In the genomic region with DNA sequence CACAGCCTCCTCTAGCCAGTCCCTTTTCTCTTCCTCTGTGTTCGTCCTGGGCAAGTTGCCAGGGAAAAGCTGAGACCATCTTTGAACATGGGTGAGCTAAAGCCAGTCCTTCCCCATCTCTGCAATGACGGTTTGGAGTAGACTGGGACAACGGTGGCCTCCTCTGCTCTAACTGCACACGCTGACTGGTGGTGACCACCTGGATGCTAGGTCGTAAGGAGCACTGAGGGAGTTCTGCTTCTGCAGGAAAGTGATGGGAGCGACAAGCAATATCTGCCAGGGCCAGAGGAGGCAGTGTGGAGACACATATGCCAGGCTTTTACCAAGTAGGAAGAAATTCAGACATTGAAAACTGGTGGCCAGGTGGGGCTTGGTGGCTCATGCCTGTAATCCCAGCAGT, we compare ENCODE assay signal across 8 cellular contexts.
A peak's percentile ranks its signal among the peaks of the same experiment; 100 is the strongest.
DNase-seq lines count a peak whose midpoint lies in the region; ATAC-seq lines count a peak whose summit lies in the region.

No MANE protein-coding gene starts in this region.

- H3K4me3 Mint-ChIP-seq in T-helper 2 cell treated with Interferon-gamma antibody and Interleukin-4, amounts not matched to agents 5 μg/mL and 100 μg/mL, for 36 hours, result no peak overlapping the region

- peak; percentile 43 for ATAC-seq in HG03354 (IDR thresholded peaks at IDR 0.05; ENCODE audit: poor library complexity, severe bottlenecking, unreplicated experiment)
- peak; percentile 62 for ATAC-seq in esophagus mucosa

- DNase-seq in NCI-H1092 treated with DMSO at 0.1 percent for 48 hours (lab: John Stamatoyannopoulos, UW) (peak; percentile 23), NCI-H1092 (lab: John Stamatoyannopoulos, UW) (no peak), SW480 (ENCODE audit: low spot score) (peak; percentile 47), nucleus accumbens (lab: John Stamatoyannopoulos, UW) (peak in 46 of 56 donors; percentile 11 to 77 (median 41)), middle frontal gyrus (ENCODE audit: extremely low spot score, low spot score) (no peak)
- DNase-seq in T-helper 2 cell treated with Interferon-gamma antibody and Interleukin-4, amounts not matched to agents 5 μg/mL and 100 μg/mL, for 36 hours (ENCODE audit: low spot score), result no peak

- H3K27me3 Mint-ChIP-seq in T-helper 2 cell treated with Interferon-gamma antibody and Interleukin-4, amounts not matched to agents 5 μg/mL and 100 μg/mL, for 36 hours (ENCODE audit: low read depth), result no peaks in the 10 kb centered on the region

- no peak overlapping the region for H3K27ac Mint-ChIP-seq in T-helper 2 cell treated with Interferon-gamma antibody and Interleukin-4, amounts not matched to agents 5 μg/mL and 100 μg/mL, for 36 hours

- no peaks in the 10 kb centered on the region for H3K4me1 Mint-ChIP-seq in T-helper 2 cell treated with Interferon-gamma antibody and Interleukin-4, amounts not matched to agents 5 μg/mL and 100 μg/mL, for 36 hours (ENCODE audit: low read depth)

- H3K9me3 Mint-ChIP-seq in T-helper 2 cell treated with Interferon-gamma antibody and Interleukin-4, amounts not matched to agents 5 μg/mL and 100 μg/mL, for 36 hours, result no peaks in the 10 kb centered on the region

- H3K36me3 Mint-ChIP-seq in T-helper 2 cell treated with Interferon-gamma antibody and Interleukin-4, amounts not matched to agents 5 μg/mL and 100 μg/mL, for 36 hours (ENCODE audit: low read depth), result peaks cover 12% of the 10 kb centered on the region

Comparison
In these comparisons a context has a peak if more than half of its experiments do, and no peak if none do; other contexts are left out.
1. DNase-seq: peak in NCI-H1092 treated with DMSO at 0.1 percent for 48 hours (single experiment), SW480 (single experiment) and nucleus accumbens (46 of 56); none in NCI-H1092 (single experiment), middle frontal gyrus (single experiment) and T-helper 2 cell treated with Interferon-gamma antibody and Interleukin-4, amounts not matched to agents 5 μg/mL and 100 μg/mL, for 36 hours (single experiment).